Comparison of ENCODE assay signal across 1 cellular context in genomic region chr5:8457187-8458037, GRCh38.
TF ChIP-seq lines count a peak whose summit lies in the region.

No MANE protein-coding gene starts in this region.

TF ChIP-seq in HEK293, 187 proteins besides CTCF, POLR2A, EP300 and RAD21 (continued from another document and continues in another):
- TF ChIP-seq PRDM10 (tag by site-specific recombination; IDR thresholded peaks at IDR 0.05) (0 out of 2 replicates have a peak, but pooled peaks have one; percentile 32), ZNF561 (tag by site-specific recombination; IDR thresholded peaks at IDR 0.05; ENCODE audit: borderline replicate concordance) (peak; percentile 71; the same call in 1 of the 2 replicates), BCL11B (tag by site-specific recombination; IDR thresholded peaks at IDR 0.05; ENCODE audit: low read depth) (no peak), ZNF18 (tag by site-specific recombination; IDR thresholded peaks at IDR 0.05) (peak; percentile 36; the same call in 1 of the 2 replicates), ZNF48 (tag by site-specific recombination; IDR thresholded peaks at IDR 0.05) (no peak), ZNF473 (tag by site-specific recombination; IDR thresholded peaks at IDR 0.05) (no peak), ZNF701 (tag by site-specific recombination; IDR thresholded peaks at IDR 0.05) (no peak), PRDM6 (tag by site-specific recombination; IDR thresholded peaks at IDR 0.05) (no peak), MZF1 (tag by site-specific recombination; IDR thresholded peaks at IDR 0.05; ENCODE audit: borderline replicate concordance) (0 out of 2 replicates have a peak, but pooled peaks have one; percentile 13), ZIC2 (tag by site-specific recombination; IDR thresholded peaks at IDR 0.05) (peak; percentile 62), ZNF155 (tag by site-specific recombination; IDR thresholded peaks at IDR 0.05) (no peak), ZNF302 (tag by site-specific recombination; IDR thresholded peaks at IDR 0.05; ENCODE audit: low read depth) (no peak), ZEB2 (tag by site-specific recombination; IDR thresholded peaks at IDR 0.05) (peak; percentile 65), ZNF214 (tag by site-specific recombination; IDR thresholded peaks at IDR 0.05; ENCODE audit: borderline replicate concordance) (no peak), ZSCAN30 (tag by site-specific recombination; IDR thresholded peaks at IDR 0.05) (peak; percentile 44; the same call in 1 of the 2 replicates), KLF9 (tag by site-specific recombination; IDR thresholded peaks at IDR 0.05; ENCODE audit: low read depth) (peak; percentile 81), ZNF544 (tag by site-specific recombination; IDR thresholded peaks at IDR 0.05) (no peak), ZBTB8A (tag by site-specific recombination; IDR thresholded peaks at IDR 0.05) (peak; percentile 89), ZNF112 (tag by site-specific recombination; IDR thresholded peaks at IDR 0.05) (no peak), ZNF19 (tag by site-specific recombination; IDR thresholded peaks at IDR 0.05; ENCODE audit: low read depth) (no peak), ZNF777 (tag by site-specific recombination; IDR thresholded peaks at IDR 0.05; ENCODE audit: borderline replicate concordance) (no peak), ZBTB48 (tag by site-specific recombination; IDR thresholded peaks at IDR 0.05) (peak; percentile 75), ZNF785 (tag by site-specific recombination; IDR thresholded peaks at IDR 0.05) (no peak), ZNF292 (tag by site-specific recombination; IDR thresholded peaks at IDR 0.05; ENCODE audit: borderline replicate concordance, low read depth) (no peak), ZNF248 (tag by site-specific recombination; IDR thresholded peaks at IDR 0.05) (no peak), PBX3 (CRISPR knock-in tag; IDR thresholded peaks at IDR 0.05) (peak; percentile 58; the same call in 1 of the 2 replicates), KLF17 (tag by site-specific recombination; IDR thresholded peaks at IDR 0.05) (peak; percentile 59), WT1 (tag by site-specific recombination; IDR thresholded peaks at IDR 0.05) (peak; percentile 78), SETDB1 (IDR thresholded peaks at IDR 0.05; ENCODE audit: insufficient read length, low read length) (peak; percentile 77), ZNF184 (tag by site-specific recombination; IDR thresholded peaks at IDR 0.05) (peak; percentile 46; the same call in 1 of the 2 replicates), ZBTB1 (tag by site-specific recombination; IDR thresholded peaks at IDR 0.05) (no peak), ZBTB20 (tag by site-specific recombination; IDR thresholded peaks at IDR 0.05) (peak; percentile 68; the same call in 1 of the 2 replicates), GLIS2 (tag by site-specific recombination; IDR thresholded peaks at IDR 0.05) (peak; percentile 94), SCRT2 (tag by site-specific recombination; IDR thresholded peaks at IDR 0.05) (no peak), SP2 (tag by site-specific recombination; IDR thresholded peaks at IDR 0.05) (peak; percentile 96), ZNF366 (tag by site-specific recombination; conservative IDR thresholded peaks at IDR 0.05) (peak; percentile 89), EGR2 (tag by site-specific recombination; IDR thresholded peaks at IDR 0.05; ENCODE audit: low read depth) (peak; percentile 68), KLF7 (tag by site-specific recombination; IDR thresholded peaks at IDR 0.05; ENCODE audit: borderline replicate concordance) (no peak; the same call in 1 of the 2 replicates), KLF1 (tag by site-specific recombination; IDR thresholded peaks at IDR 0.05) (no peak; the same call in none of the 2 replicates), ZNF626 (tag by site-specific recombination; IDR thresholded peaks at IDR 0.05) (no peak), ZFP69B (tag by site-specific recombination; IDR thresholded peaks at IDR 0.05) (peak; percentile 73), ZNF76 (tag by site-specific recombination; IDR thresholded peaks at IDR 0.05; ENCODE audit: borderline replicate concordance, low read depth) (peak; percentile 50; the same call in 1 of the 2 replicates), ZNF610 (tag by site-specific recombination; IDR thresholded peaks at IDR 0.05; ENCODE audit: borderline replicate concordance) (peak; percentile 59)
- TF ChIP-seq, protein P1, sequence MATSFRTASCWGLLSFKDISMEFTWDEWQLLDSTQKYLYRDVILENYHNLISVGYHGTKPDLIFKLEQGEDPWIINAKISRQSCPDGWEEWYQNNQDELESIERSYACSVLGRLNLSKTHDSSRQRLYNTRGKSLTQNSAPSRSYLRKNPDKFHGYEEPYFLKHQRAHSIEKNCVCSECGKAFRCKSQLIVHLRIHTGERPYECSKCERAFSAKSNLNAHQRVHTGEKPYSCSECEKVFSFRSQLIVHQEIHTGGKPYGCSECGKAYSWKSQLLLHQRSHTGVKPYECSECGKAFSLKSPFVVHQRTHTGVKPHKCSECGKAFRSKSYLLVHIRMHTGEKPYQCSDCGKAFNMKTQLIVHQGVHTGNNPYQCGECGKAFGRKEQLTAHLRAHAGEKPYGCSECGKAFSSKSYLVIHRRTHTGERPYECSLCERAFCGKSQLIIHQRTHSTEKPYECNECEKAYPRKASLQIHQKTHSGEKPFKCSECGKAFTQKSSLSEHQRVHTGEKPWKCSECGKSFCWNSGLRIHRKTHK (tag by site-specific recombination; IDR thresholded peaks at IDR 0.05): no peak
- TF ChIP-seq, protein P2, sequence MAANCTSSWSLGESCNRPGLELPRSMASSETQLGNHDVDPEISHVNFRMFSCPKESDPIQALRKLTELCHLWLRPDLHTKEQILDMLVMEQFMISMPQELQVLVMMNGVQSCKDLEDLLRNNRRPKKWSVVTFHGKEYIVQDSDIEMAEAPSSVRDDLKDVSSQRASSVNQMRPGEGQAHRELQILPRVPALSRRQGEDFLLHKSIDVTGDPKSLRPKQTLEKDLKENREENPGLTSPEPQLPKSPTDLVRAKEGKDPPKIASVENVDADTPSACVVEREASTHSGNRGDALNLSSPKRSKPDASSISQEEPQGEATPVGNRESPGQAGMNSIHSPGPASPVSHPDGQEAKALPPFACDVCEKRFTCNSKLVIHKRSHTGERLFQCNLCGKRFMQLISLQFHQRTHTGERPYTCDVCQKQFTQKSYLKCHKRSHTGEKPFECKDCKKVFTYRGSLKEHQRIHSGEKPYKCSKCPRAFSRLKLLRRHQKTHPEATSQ (tag by site-specific recombination; IDR thresholded peaks at IDR 0.05): no peak
- TF ChIP-seq, protein P3, sequence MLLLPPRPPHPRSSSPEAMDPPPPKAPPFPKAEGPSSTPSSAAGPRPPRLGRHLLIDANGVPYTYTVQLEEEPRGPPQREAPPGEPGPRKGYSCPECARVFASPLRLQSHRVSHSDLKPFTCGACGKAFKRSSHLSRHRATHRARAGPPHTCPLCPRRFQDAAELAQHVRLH (tag by site-specific recombination; IDR thresholded peaks at IDR 0.05): no peak
- TF ChIP-seq, protein P4, sequence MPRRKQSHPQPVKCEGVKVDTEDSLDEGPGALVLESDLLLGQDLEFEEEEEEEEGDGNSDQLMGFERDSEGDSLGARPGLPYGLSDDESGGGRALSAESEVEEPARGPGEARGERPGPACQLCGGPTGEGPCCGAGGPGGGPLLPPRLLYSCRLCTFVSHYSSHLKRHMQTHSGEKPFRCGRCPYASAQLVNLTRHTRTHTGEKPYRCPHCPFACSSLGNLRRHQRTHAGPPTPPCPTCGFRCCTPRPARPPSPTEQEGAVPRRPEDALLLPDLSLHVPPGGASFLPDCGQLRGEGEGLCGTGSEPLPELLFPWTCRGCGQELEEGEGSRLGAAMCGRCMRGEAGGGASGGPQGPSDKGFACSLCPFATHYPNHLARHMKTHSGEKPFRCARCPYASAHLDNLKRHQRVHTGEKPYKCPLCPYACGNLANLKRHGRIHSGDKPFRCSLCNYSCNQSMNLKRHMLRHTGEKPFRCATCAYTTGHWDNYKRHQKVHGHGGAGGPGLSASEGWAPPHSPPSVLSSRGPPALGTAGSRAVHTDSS (tag by site-specific recombination; IDR thresholded peaks at IDR 0.05): no peak
- TF ChIP-seq, protein P5, sequence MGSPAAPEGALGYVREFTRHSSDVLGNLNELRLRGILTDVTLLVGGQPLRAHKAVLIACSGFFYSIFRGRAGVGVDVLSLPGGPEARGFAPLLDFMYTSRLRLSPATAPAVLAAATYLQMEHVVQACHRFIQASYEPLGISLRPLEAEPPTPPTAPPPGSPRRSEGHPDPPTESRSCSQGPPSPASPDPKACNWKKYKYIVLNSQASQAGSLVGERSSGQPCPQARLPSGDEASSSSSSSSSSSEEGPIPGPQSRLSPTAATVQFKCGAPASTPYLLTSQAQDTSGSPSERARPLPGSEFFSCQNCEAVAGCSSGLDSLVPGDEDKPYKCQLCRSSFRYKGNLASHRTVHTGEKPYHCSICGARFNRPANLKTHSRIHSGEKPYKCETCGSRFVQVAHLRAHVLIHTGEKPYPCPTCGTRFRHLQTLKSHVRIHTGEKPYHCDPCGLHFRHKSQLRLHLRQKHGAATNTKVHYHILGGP (tag by site-specific recombination; IDR thresholded peaks at IDR 0.05): peak; percentile 9; the same call in 1 of the 2 replicates
- TF ChIP-seq, protein P6, sequence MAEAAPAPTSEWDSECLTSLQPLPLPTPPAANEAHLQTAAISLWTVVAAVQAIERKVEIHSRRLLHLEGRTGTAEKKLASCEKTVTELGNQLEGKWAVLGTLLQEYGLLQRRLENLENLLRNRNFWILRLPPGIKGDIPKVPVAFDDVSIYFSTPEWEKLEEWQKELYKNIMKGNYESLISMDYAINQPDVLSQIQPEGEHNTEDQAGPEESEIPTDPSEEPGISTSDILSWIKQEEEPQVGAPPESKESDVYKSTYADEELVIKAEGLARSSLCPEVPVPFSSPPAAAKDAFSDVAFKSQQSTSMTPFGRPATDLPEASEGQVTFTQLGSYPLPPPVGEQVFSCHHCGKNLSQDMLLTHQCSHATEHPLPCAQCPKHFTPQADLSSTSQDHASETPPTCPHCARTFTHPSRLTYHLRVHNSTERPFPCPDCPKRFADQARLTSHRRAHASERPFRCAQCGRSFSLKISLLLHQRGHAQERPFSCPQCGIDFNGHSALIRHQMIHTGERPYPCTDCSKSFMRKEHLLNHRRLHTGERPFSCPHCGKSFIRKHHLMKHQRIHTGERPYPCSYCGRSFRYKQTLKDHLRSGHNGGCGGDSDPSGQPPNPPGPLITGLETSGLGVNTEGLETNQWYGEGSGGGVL (tag by site-specific recombination; IDR thresholded peaks at IDR 0.05): peak; percentile 35
